Comparison of ENCODE assay signal across 8 cellular contexts in the genomic region with DNA sequence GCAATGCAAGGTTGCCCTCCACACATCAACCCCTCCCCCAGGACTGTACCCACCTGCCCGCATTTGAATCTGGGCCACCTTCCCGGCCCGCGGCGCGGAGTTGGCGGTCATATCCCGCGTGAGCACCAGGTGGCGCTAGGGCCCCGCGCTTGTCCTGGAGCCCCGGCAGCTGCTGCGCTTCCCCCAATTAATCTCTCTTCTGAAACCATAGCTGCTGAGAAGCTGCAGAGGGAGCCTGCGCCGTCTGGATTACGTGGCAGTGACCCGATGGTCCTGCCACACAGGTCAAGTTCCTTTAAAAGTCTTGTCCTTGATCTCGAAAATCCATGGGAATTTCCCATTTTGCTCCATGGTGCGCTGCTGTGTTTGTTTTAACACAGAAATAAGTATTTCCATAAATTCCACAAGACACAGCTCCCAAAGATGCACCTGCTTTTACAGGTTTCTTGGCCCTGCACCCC. TPM values are rescaled to one million over a fixed set of nuclear protein-coding genes. Genes with fewer than 3 reads are reported as not detected.
DNase-seq lines count a peak whose midpoint lies in the region; ATAC-seq and TF ChIP-seq lines count a peak whose summit lies in the region.

No MANE protein-coding gene starts in this region.

- H3K4me3 ChIP-seq in lung: no peak overlapping the region

- 3 to 4% methylated on average over 20 of the region's 20 CpGs for WGBS in lung, 2 donors

- ATAC-seq in GM18858 (IDR thresholded peaks at IDR 0.05; ENCODE audit: unreplicated experiment) (peak; percentile 51), HG03469 (IDR thresholded peaks at IDR 0.05; ENCODE audit: unreplicated experiment) (peak; percentile 48), lung (ENCODE audit: insufficient read depth, low FRiP score) (peak; percentile 90)

- no peaks in the 10 kb centered on the region for H3K36me3 ChIP-seq in lung (ENCODE audit: control insufficient read depth in 2 of 2, insufficient read depth in 2 of 2, low read length in 2 of 2)

- DNase-seq in AG08395 (ENCODE audit: low spot score) (peak; percentile 93), NCI-H748 treated with DMSO at 0.1 percent for 48 hours (lab: John Stamatoyannopoulos, UW) (peak; percentile 11), dermis microvascular lymphatic vessel endothelial cell (ENCODE audit: low read depth in 2 of 2) (peak; percentile 63 to 76), lung (ENCODE audit: low spot score) (peak; percentile 75)
- DNase-seq in activated CD4-positive, alpha-beta T cell treated with anti-CD3 and anti-CD28 coated beads, Interleukin-2, amount 50 U/mL, for 48 hours: peak; percentile 81 to 86
- peak; percentile 64 to 70 (median 66) for DNase-seq in stimulated activated CD4-positive, alpha-beta T cell treated with anti-CD3 and anti-CD28 coated beads, TNF-alpha, amount 100 ng/mL, for 48 hours (ENCODE audit: low read depth in 3 of 3)

- no peaks in the 10 kb centered on the region for H3K4me1 ChIP-seq in lung (ENCODE audit: control insufficient read depth in 2 of 2, insufficient read depth in 2 of 2, low read length in 2 of 2)

- no peaks in the 10 kb centered on the region for H3K9me3 ChIP-seq in lung (ENCODE audit: control insufficient read depth in 2 of 2, insufficient read depth in 1 of 2, low read length in 1 of 2)

- peak; percentile 99 for TF ChIP-seq CTCF in lung (IDR thresholded peaks at IDR 0.05; ENCODE audit: control extremely low read depth, extremely low read depth)

- H3K27ac ChIP-seq in lung (ENCODE audit: low read depth in 1 of 2, low read length in 1 of 2): no peak overlapping the region

- H3K27me3 ChIP-seq in lung (ENCODE audit: control insufficient read depth, insufficient read depth): no peaks in the 10 kb centered on the region

RNA-seq across cellular contexts. Expression of a gene that starts 22.0 kb away (rescaled TPM):
- total RNA-seq in dermis microvascular lymphatic vessel endothelial cell (474 and 506 TPM in 2 replicates), lung (100 to 1,000 TPM; 243 to 400 TPM)
- polyA plus RNA-seq in lung: 1,000 to 10,000 TPM in 1 of 2 donors, 100 to 1,000 TPM in 1; 665 to 1,291 TPM

RNA-seq across cellular contexts. Expression of a gene that starts 22.1 kb away (rescaled TPM):
- total RNA-seq in dermis microvascular lymphatic vessel endothelial cell: 26.8 and 37.6 TPM in 2 replicates
- 10 to 100 TPM; 14.8 to 26.8 TPM for total RNA-seq in lung
- 10 to 100 TPM; 10.5 to 20.1 TPM for polyA plus RNA-seq in lung

Comparison
In these comparisons a context has a peak if more than half of its experiments do, and no peak if none do; other contexts are left out.
1. DNase-seq: peak in every context shown above with its lines; median percentile 93 in AG08395; 84 in activated CD4-positive, alpha-beta T cell treated with anti-CD3 and anti-CD28 coated beads, Interleukin-2, amount 50 U/mL, for 48 hours; 75 in lung; 70 in dermis microvascular lymphatic vessel endothelial cell; 66 in stimulated activated CD4-positive, alpha-beta T cell treated with anti-CD3 and anti-CD28 coated beads, TNF-alpha, amount 100 ng/mL, for 48 hours; 11 in NCI-H748 treated with DMSO at 0.1 percent for 48 hours.